In the genomic region with DNA sequence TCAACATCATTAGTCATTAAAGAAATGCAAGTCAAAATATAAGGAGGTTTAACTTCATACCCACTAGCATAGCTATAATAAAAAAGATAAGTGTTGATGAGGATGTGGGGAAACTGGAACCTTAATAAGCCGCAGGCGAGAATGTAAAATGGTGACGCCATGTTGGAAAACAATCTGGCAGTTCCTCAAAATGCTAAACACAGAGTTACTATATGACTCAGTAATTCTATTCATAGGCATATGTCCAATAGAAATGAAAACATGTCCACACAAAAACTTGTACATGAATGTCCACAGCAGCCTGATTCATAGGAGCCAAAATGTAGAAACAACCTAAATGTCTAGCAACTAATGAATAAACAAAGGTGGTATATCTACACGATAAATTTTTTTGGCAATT, we compare ENCODE assay signal across 2 cellular contexts.
A peak's percentile ranks its signal among the peaks of the same experiment; 100 is the strongest.
TF ChIP-seq lines count a peak whose summit lies in the region.

No MANE protein-coding gene starts in this region.

TF ChIP-seq in GM12891, 5 proteins besides CTCF, POLR2A, EP300 and RAD21:
- TF ChIP-seq SPI1 (IDR thresholded peaks at IDR 0.05; ENCODE audit: low read depth, low read length) (peak; percentile 75), POU2F2 (IDR thresholded peaks at IDR 0.05; ENCODE audit: low read depth, low read length) (no peak), TAF1 (IDR thresholded peaks at IDR 0.05; ENCODE audit: low read depth, low read length) (no peak), POLR2AphosphoS5 (IDR thresholded peaks at IDR 0.05; ENCODE audit: low read depth, low read length) (no peak)
TF ChIP-seq in GM12891: peak in this region for 1.

TF ChIP-seq in K562, 482 proteins besides CTCF, POLR2A, EP300 and RAD21:
- TF ChIP-seq IRF9 (tag; IDR thresholded peaks at IDR 0.05) (no peak), SPI1 (IDR thresholded peaks at IDR 0.05; ENCODE audit: borderline replicate concordance, low read depth, low read length) (peak; percentile 66), MYBL2 (IDR thresholded peaks at IDR 0.05; ENCODE audit: low read depth) (no peak), MYBL2 (CRISPR knock-in tag; IDR thresholded peaks at IDR 0.05; ENCODE audit: borderline replicate concordance) (no peak), POLR3G (IDR thresholded peaks at IDR 0.05; ENCODE audit: extremely low read depth, insufficient read length, insufficient replicate concordance) (no peak), KLF6 (CRISPR knock-in tag; IDR thresholded peaks at IDR 0.05; ENCODE audit: borderline replicate concordance) (no peak)
TF ChIP-seq in K562: peak in this region for 1.
